8 cellular contexts compared by ENCODE assay signal in the genomic region with DNA sequence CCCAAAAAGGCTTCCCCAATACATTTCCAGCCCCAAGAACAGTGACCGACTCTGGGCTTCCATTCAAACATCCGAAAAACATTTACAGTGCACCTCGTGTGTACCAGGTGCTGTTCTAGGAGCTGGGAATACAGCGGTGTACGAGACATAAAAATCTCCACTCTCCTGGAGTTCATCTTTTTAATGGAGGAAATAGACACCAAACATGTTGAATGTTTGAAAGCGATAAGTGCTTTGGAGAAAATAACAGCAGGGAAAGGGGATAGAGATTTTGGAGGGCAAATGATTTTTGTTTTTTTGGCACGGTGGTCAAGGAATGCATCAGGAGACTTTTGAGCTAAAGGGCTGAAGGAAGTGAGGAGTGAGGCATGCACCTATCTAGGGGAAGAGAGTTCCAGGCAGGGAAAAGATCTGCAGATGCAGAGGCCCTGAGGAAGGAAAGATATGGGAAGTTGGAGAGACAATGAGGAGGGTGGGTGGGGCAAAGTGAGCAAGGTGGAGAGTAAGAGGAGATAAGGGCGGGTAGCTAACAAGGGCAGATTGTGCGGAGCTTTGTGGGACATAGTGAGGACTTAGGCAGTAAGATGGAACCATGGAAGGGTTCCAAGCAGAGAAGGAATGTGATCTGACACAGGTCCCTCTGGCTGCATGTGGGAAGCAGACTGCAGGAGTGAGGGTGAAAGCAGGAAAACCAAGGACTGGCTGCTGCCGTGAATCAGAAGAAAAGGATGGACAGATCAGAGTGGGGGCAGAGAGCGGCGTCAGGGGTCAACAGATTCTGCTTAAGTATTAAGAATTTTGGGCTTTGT. TPM values are rescaled to one million over a fixed set of nuclear protein-coding genes. Genes with fewer than 3 reads are reported as not detected.
A peak's percentile ranks its signal among the peaks of the same experiment; 100 is the strongest.
DNase-seq lines count a peak whose midpoint lies in the region; TF ChIP-seq lines count a peak whose summit lies in the region.

No MANE protein-coding gene starts in this region.

- H3K4me3 ChIP-seq in LNCaP clone FGC (ENCODE audit: low read depth, low read length), result peak overlapping the region; percentile 94
- H3K4me3 ChIP-seq in colonic mucosa, result peak overlapping the region; percentile 65
- peak overlapping the region; percentile 80 to 86 for H3K4me3 ChIP-seq in muscle layer of colon (ENCODE audit: low read depth in 1 of 2, low read length in 2 of 2)

- H3K27me3 ChIP-seq in colonic mucosa, result no peaks in the 10 kb centered on the region
- H3K27me3 ChIP-seq in muscle layer of colon (ENCODE audit: control insufficient read depth in 1 of 2, insufficient read depth in 2 of 2, low read length in 2 of 2), result no peaks in the 10 kb centered on the region

- H3K4me1 ChIP-seq in colonic mucosa (peaks cover 13% of the 10 kb centered on the region), muscle layer of colon (ENCODE audit: insufficient read depth, low read length) (peaks cover 40% of the 10 kb centered on the region)

- H3K9me3 ChIP-seq in colonic mucosa, result no peaks in the 10 kb centered on the region
- no peaks in the 10 kb centered on the region for H3K9me3 ChIP-seq in muscle layer of colon (ENCODE audit: low read length)

- H3K27ac ChIP-seq in C4-2B (peak overlapping the region; percentile 93), colonic mucosa (peak overlapping the region; percentile 80), muscle layer of colon (ENCODE audit: low read depth, low read length) (peak overlapping the region; percentile 77)

- H3K9ac ChIP-seq in colonic mucosa (ENCODE audit: low read depth in 2 of 2, low read length in 2 of 2) (peak overlapping the region; percentile 53 to 97), muscle layer of colon (ENCODE audit: low read length) (peak overlapping the region; percentile 91)

- intact Hi-C loops in colonic mucosa (cut with DNase I), result no loop called here

- no peaks in the 10 kb centered on the region for H3K36me3 ChIP-seq in colonic mucosa
- no peaks in the 10 kb centered on the region for H3K36me3 ChIP-seq in muscle layer of colon (ENCODE audit: insufficient read depth, low read length)

- DNase-seq in LNCaP clone FGC (ENCODE audit: low read depth) (no peak), colonic mucosa (peak; percentile 53), iPS-NIHi11 (ENCODE audit: low spot score) (no peak), activated gamma-delta T cell (lab: John Stamatoyannopoulos, UW) (no peak), COLO829 (ENCODE audit: low spot score) (no peak)
- DNase-seq in stimulated activated naive CD4-positive, alpha-beta T cell (lab: John Stamatoyannopoulos, UW), result no peak

- TF ChIP-seq CTCF in C4-2B (conservative IDR thresholded peaks at IDR 0.05) (no peak), LNCaP clone FGC (IDR thresholded peaks at IDR 0.05; ENCODE audit: control insufficient read depth, extremely low read depth, insufficient read depth) (no peak), colonic mucosa (IDR thresholded peaks at IDR 0.05) (no peak)

RNA-seq across cellular contexts. Expression of a gene that starts 0.7 kb away (rescaled TPM):
- 100 to 1,000 TPM; 155 to 297 TPM for total RNA-seq in colonic mucosa

RNA-seq across cellular contexts. Expression of a gene that starts 12.9 kb away (rescaled TPM):
- total RNA-seq in colonic mucosa, result 10 to 100 TPM; 11.8 to 12.7 TPM
